In the genomic region with DNA sequence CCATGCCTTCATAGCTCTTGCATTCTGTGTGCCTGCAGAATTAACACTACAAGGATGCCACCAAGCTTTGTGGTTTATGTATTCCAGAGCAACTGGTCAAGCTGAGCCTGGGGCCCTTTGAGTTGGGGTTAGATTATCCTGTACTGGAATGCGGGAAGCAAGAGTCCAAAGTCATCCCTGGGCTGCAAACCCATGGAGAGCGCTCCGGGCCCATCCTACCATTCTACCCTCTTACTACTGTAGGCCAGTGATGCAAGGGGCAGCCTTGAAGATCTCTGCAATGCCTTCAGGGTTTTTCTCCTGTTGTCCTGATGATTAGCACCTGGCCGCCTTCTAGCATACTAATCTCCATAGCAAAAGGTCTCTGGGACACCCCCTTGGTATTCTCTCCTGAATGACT, we compare ENCODE assay signal across 24 cellular contexts.
"Had no signal": no experiment of that assay in that cellular context is flagged by ENCODE, and none has a peak within 500 bp of the region (broad histone marks: within the 10 kb centered on the region; RNA-seq: fewer than 3 reads in every experiment).

No MANE protein-coding gene starts in this region.

- DNase-seq: activated CD4-positive, alpha-beta memory T cell treated with anti-CD3 and anti-CD28 coated beads, Interleukin-2, amount 10 ng/mL, durations not matched to agents 7 days and 5 days; activated CD4-positive, alpha-beta T cell treated with anti-CD3 and anti-CD28 coated beads for 1 hour; activated CD4-positive, alpha-beta T cell treated with anti-CD3 and anti-CD28 coated beads, Interleukin-2, amount 10 ng/mL, durations not matched to agents 7 days and 5 days; activated CD8-positive, alpha-beta memory T cell treated with anti-CD3 and anti-CD28 coated beads, Interleukin-2, amount 50 U/mL, for 48 hours; activated gamma-delta T cell; activated naive CD4-positive, alpha-beta T cell treated with anti-CD3 and anti-CD28 coated beads, Interleukin-2, amount 50 U/mL, for 16 hours; activated T-cell treated with anti-CD3 and anti-CD28 coated beads, Interleukin-2, amount 50 U/mL, for 24 hours; amniotic stem cell; brain microvascular endothelial cell; caudate nucleus; foreskin keratinocyte; heart left ventricle; hypothalamus; left colon; natural killer cell; occipital lobe; psoas muscle; spleen; stimulated activated naive CD4-positive, alpha-beta T cell treated with Interleukin-2 at 50 U/mL for 16 hours; T-helper 9 cell had no signal

- H3K9me3 ChIP-seq: psoas muscle, spleen, tibial nerve had no signal

- H3K4me3 Mint-ChIP-seq: activated CD4-positive, alpha-beta memory T cell treated with anti-CD3 and anti-CD28 coated beads, Interleukin-2, amount 10 ng/mL, durations not matched to agents 7 days and 5 days; activated CD4-positive, alpha-beta T cell treated with anti-CD3 and anti-CD28 coated beads, Interleukin-2, amount 10 ng/mL, durations not matched to agents 7 days and 5 days; activated T-cell treated with anti-CD3 and anti-CD28 coated beads, Interleukin-2, amount 50 U/mL, for 24 hours; natural killer cell; neural progenitor cell had no signal

- H3K9ac ChIP-seq: neural progenitor cell, parathyroid adenoma had no signal

- H3K36me3 Mint-ChIP-seq: natural killer cell, neural progenitor cell had no signal

- H3K27ac ChIP-seq: brain microvascular endothelial cell, esophagus muscularis mucosa, foreskin keratinocyte, heart left ventricle, neural progenitor cell, parathyroid adenoma, psoas muscle, spleen, tibial nerve had no signal

- H3K27ac Mint-ChIP-seq: activated CD4-positive, alpha-beta memory T cell treated with anti-CD3 and anti-CD28 coated beads, Interleukin-2, amount 10 ng/mL, durations not matched to agents 7 days and 5 days; activated CD4-positive, alpha-beta T cell treated with anti-CD3 and anti-CD28 coated beads, Interleukin-2, amount 10 ng/mL, durations not matched to agents 7 days and 5 days; activated T-cell treated with anti-CD3 and anti-CD28 coated beads, Interleukin-2, amount 50 U/mL, for 24 hours; natural killer cell; neural progenitor cell had no signal

- H3K27me3 Mint-ChIP-seq: activated T-cell treated with anti-CD3 and anti-CD28 coated beads, Interleukin-2, amount 50 U/mL, for 24 hours had no signal

- H3K27me3 ChIP-seq: brain microvascular endothelial cell, esophagus muscularis mucosa, foreskin keratinocyte, heart left ventricle, neural progenitor cell, spleen, tibial nerve had no signal

- H3K4me1 Mint-ChIP-seq: activated CD4-positive, alpha-beta memory T cell treated with anti-CD3 and anti-CD28 coated beads, Interleukin-2, amount 10 ng/mL, durations not matched to agents 7 days and 5 days; activated CD4-positive, alpha-beta T cell treated with anti-CD3 and anti-CD28 coated beads, Interleukin-2, amount 10 ng/mL, durations not matched to agents 7 days and 5 days; natural killer cell; neural progenitor cell had no signal

- H3K4me3 ChIP-seq: esophagus muscularis mucosa, heart left ventricle, neural progenitor cell, psoas muscle, spleen, tibial nerve had no signal

- H3K4me1 ChIP-seq: foreskin keratinocyte, heart left ventricle, neural progenitor cell, parathyroid adenoma, psoas muscle, spleen, tibial nerve had no signal

- H3K9me3 Mint-ChIP-seq: activated CD4-positive, alpha-beta memory T cell treated with anti-CD3 and anti-CD28 coated beads, Interleukin-2, amount 10 ng/mL, durations not matched to agents 7 days and 5 days; activated CD4-positive, alpha-beta T cell treated with anti-CD3 and anti-CD28 coated beads, Interleukin-2, amount 10 ng/mL, durations not matched to agents 7 days and 5 days; activated T-cell treated with anti-CD3 and anti-CD28 coated beads, Interleukin-2, amount 50 U/mL, for 24 hours; natural killer cell had no signal

- H3K36me3 ChIP-seq: brain microvascular endothelial cell, esophagus muscularis mucosa, heart left ventricle, neural progenitor cell, spleen, tibial nerve had no signal

- ATAC-seq: foreskin keratinocyte, heart left ventricle, left colon, natural killer cell, psoas muscle had no signal
